In the genomic region with DNA sequence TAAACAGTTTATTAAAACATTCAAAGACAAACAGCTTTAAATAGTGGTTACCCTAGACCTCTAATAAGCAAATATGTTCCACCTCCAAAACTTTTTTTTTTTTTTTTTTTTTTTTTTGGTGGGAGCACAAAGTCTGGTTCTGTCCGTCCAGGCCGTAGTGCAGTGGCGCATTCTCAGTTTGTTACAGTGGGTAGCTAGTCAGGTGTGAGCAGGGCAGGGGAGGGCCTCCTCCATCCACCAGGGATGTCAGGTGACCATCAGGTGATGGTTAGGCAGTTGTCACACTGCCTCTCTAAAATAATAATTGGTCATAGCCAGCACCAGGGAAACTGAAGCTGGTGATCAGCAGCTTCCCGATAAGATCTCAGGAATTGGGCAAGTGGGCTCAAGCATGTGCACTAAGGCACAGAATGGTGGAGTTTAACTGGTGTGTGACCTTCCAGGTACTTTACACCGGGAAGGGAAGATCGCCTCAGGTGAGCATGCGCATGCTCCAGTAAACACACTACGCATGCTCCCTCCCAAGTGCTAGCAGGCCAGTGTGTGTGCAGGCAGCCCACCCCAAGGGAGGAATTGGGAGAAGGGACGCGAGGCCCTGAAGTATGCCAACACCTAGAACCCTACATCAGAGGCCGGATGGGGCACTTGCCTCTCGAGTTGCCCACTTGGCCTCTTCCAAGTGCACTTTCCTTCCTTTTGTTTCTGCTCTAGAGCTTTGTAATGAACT, we compare ENCODE assay signal across 23 cellular contexts.
"Had no signal": no experiment of that assay in that cellular context is flagged by ENCODE, and none has a peak within 500 bp of the region (broad histone marks: within the 10 kb centered on the region; RNA-seq: fewer than 3 reads in every experiment).

No MANE protein-coding gene starts in this region.

- FAIRE-seq: bronchial epithelial cell, frontal cortex had no signal

- H3K9me3 Mint-ChIP-seq: activated CD4-positive, alpha-beta memory T cell treated with anti-CD3 and anti-CD28 coated beads, Interleukin-2, amount 10 ng/mL, durations not matched to agents 7 days and 5 days; activated CD4-positive, alpha-beta T cell treated with anti-CD3 and anti-CD28 coated beads, Interleukin-2, amount 10 ng/mL, durations not matched to agents 24 days and 14 days; activated naive CD4-positive, alpha-beta T cell treated with anti-CD3 and anti-CD28 coated beads for 36 hours; activated T-helper 2 cell treated with anti-CD3 and anti-CD28 coated beads, Interferon-gamma antibody, Interleukin-2, Interleukin-4, amounts not matched to agents 10 μg/mL and 5 μg/mL and 100 μg/mL, durations not matched to agents 14 hours and 24 hours and 36 hours; immature natural killer cell; nephron progenitor cell; type B pancreatic cell had no signal

- ATAC-seq: activated CD4-positive, CD25-positive, alpha-beta regulatory T cell treated with anti-CD3 and anti-CD28 coated beads, Interleukin-2, amount 50 U/mL, for 24 hours; activated CD8-positive, alpha-beta memory T cell treated with anti-CD3 and anti-CD28 coated beads, Interleukin-2, amount 10 ng/mL, durations not matched to agents 7 days and 5 days; left ventricle myocardium superior had no signal

- H3K27me3 Mint-ChIP-seq: activated CD4-positive, alpha-beta memory T cell treated with anti-CD3 and anti-CD28 coated beads, Interleukin-2, amount 10 ng/mL, durations not matched to agents 7 days and 5 days; activated CD4-positive, alpha-beta T cell treated with anti-CD3 and anti-CD28 coated beads, Interleukin-2, amount 10 ng/mL, durations not matched to agents 24 days and 14 days; activated CD8-positive, alpha-beta memory T cell treated with anti-CD3 and anti-CD28 coated beads, Interleukin-2, amount 10 ng/mL, durations not matched to agents 7 days and 5 days; type B pancreatic cell had no signal

- H3K4me2 ChIP-seq: hepatocyte, SK-N-SH had no signal

- DNase-seq: activated CD4-positive, alpha-beta memory T cell treated with anti-CD3 and anti-CD28 coated beads, Interleukin-2, amount 10 ng/mL, durations not matched to agents 7 days and 5 days; activated CD4-positive, alpha-beta T cell treated with anti-CD3 and anti-CD28 coated beads, Interleukin-2, amount 10 ng/mL, durations not matched to agents 24 days and 14 days; activated CD8-positive, alpha-beta memory T cell treated with anti-CD3 and anti-CD28 coated beads, Interleukin-2, amount 10 ng/mL, durations not matched to agents 7 days and 5 days; activated naive CD4-positive, alpha-beta T cell treated with anti-CD3 and anti-CD28 coated beads for 36 hours; amygdala; glutamatergic neuron; immature natural killer cell; kidney glomerular epithelial cell; left ventricle myocardium superior; mammary epithelial cell; midbrain; nephron progenitor cell; nucleus accumbens; SK-N-SH; stimulated activated CD4-positive, alpha-beta T cell treated with anti-CD3 and anti-CD28 coated beads, Interleukin-4, amount 100 ng/mL, for 24 hours had no signal

- H3K4me1 ChIP-seq: esophagus muscularis mucosa had no signal

- H3K9me3 ChIP-seq: esophagus muscularis mucosa, SK-N-SH had no signal

- H3K27ac ChIP-seq: coronary artery, esophagus muscularis mucosa, hepatocyte had no signal

- H3K79me2 ChIP-seq: hepatocyte had no signal

- H3K27ac Mint-ChIP-seq: activated CD4-positive, alpha-beta memory T cell treated with anti-CD3 and anti-CD28 coated beads, Interleukin-2, amount 10 ng/mL, durations not matched to agents 7 days and 5 days; activated CD4-positive, alpha-beta T cell treated with anti-CD3 and anti-CD28 coated beads, Interleukin-2, amount 10 ng/mL, durations not matched to agents 24 days and 14 days; activated CD8-positive, alpha-beta memory T cell treated with anti-CD3 and anti-CD28 coated beads, Interleukin-2, amount 10 ng/mL, durations not matched to agents 7 days and 5 days; activated naive CD4-positive, alpha-beta T cell treated with anti-CD3 and anti-CD28 coated beads for 36 hours; activated T-helper 2 cell treated with anti-CD3 and anti-CD28 coated beads, Interferon-gamma antibody, Interleukin-2, Interleukin-4, amounts not matched to agents 10 μg/mL and 5 μg/mL and 100 μg/mL, durations not matched to agents 14 hours and 24 hours and 36 hours; nephron progenitor cell; type B pancreatic cell had no signal

- H2AFZ ChIP-seq: hepatocyte had no signal

- H3K4me3 Mint-ChIP-seq: activated CD4-positive, alpha-beta memory T cell treated with anti-CD3 and anti-CD28 coated beads, Interleukin-2, amount 10 ng/mL, durations not matched to agents 7 days and 5 days; activated CD4-positive, alpha-beta T cell treated with anti-CD3 and anti-CD28 coated beads, Interleukin-2, amount 10 ng/mL, durations not matched to agents 24 days and 14 days; activated CD8-positive, alpha-beta memory T cell treated with anti-CD3 and anti-CD28 coated beads, Interleukin-2, amount 10 ng/mL, durations not matched to agents 7 days and 5 days; activated naive CD4-positive, alpha-beta T cell treated with anti-CD3 and anti-CD28 coated beads for 36 hours; immature natural killer cell; nephron progenitor cell; type B pancreatic cell had no signal

- H3K4me3 ChIP-seq: coronary artery, esophagus muscularis mucosa, hepatocyte had no signal

- H3K9ac ChIP-seq: SK-N-SH had no signal

- H3K27me3 ChIP-seq: esophagus muscularis mucosa, hepatocyte had no signal
